ENCODE assay signal across 11 cellular contexts in the genomic region with DNA sequence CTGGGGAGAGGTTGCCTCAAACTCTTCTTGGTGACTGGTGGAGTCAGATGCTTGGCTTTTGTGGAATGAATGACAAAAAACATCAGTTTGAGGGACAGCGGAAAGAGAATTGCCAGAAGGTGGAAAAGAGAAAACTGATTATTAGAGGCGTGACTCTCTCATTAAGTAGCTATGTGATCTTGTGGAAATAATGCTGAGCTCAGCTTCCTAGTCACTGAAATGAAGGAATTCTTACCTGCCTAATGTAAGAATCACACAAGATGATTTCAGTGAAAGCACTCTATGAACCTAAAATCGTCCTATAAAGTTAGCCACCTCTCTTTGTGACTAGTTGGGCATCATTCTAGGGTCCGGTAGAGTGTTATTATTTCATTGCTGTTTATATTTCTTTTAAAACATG.
"Had no signal": no experiment of that assay in that cellular context is flagged by ENCODE, and none has a peak within 500 bp of the region (broad histone marks: within the 10 kb centered on the region; RNA-seq: fewer than 3 reads in every experiment).

No MANE protein-coding gene starts in this region.

- H2AFZ ChIP-seq: GM23248, GM23338 had no signal

- H3K36me3 ChIP-seq: HAP-1 had no signal

- ATAC-seq: GM23338, HCT116 had no signal

- DNase-seq: GM23248, GOT3, H7, H9, HCEC 1CT, HFFc6 had no signal

- H3K9me3 ChIP-seq: HAP-1 had no signal

- FAIRE-seq: H1, H54 had no signal

- H3K4me1 ChIP-seq: HAP-1 had no signal

- H3K4me3 ChIP-seq: GM23248, GM23338, HAP-1 had no signal

- H3K4me2 ChIP-seq: GM23338 had no signal

- H3K9ac ChIP-seq: GM23248 had no signal

- H3K27ac ChIP-seq: GM23248 had no signal
